1 cellular context compared by ENCODE assay signal in genomic region chr11:68848429-68848828, GRCh38.
TF ChIP-seq lines count a peak whose summit lies in the region.

No MANE protein-coding gene starts in this region.

TF ChIP-seq in H1, 55 proteins besides CTCF, POLR2A, EP300 and RAD21 (continued from another document):
- TF ChIP-seq KDM5A (IDR thresholded peaks at IDR 0.05; ENCODE audit: low read length) (no peak), RFX5 (IDR thresholded peaks at IDR 0.05; ENCODE audit: borderline replicate concordance, low read depth, low read length) (no peak), CREB1 (IDR thresholded peaks at IDR 0.05) (no peak), TCF12 (IDR thresholded peaks at IDR 0.05; ENCODE audit: low read depth, low read length) (no peak), POLR2AphosphoS5 (IDR thresholded peaks at IDR 0.05; ENCODE audit: low read depth, low read length) (no peak), SP1 (IDR thresholded peaks at IDR 0.05; ENCODE audit: low read depth, low read length) (no peak), ATF3 (IDR thresholded peaks at IDR 0.05; ENCODE audit: insufficient read depth, low read depth, low read length) (no peak)
